Comparison of ENCODE assay signal across 7 cellular contexts in the genomic region with DNA sequence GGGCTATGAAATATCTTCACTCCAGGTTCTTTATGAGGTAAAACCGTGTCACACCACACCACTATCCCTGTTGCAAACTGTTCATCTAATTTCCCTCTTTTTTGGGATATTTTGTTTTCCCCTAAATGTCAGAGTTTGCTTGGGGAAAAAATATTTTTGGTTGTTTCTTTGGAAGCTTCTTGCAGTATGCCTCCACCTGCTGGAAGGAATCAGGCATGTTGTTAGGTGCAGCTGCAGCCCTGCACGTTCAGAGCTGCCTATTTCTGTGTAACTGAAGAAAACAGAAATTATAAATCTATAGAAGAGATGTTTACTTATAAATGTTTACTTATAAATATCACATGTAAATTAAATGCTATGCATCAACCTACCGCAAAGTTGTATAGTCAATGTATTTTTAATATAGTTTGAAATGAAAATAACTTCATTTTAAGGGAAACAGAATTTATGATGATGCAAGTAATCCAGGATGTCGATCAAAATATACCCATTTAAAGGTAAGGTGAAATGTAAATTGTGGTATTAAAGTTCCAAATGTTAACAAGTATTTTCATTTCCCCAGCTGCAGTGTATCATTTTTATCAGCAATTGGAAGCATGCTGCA.
DNase-seq lines count a peak whose midpoint lies in the region; ATAC-seq and TF ChIP-seq lines count a peak whose summit lies in the region.

No MANE protein-coding gene starts in this region.

- TF ChIP-seq CTCF in colonic mucosa (IDR thresholded peaks at IDR 0.05) (peak; percentile 30), nephron (IDR thresholded peaks at IDR 0.05; ENCODE audit: unreplicated experiment in 3 of 3) (peak; percentile 87 to 92 (median 90))

- intact Hi-C loops in colonic mucosa (cut with DNase I), result no loop called here

- peaks cover 58% of the 10 kb centered on the region for H3K4me1 Mint-ChIP-seq in nephron

- no peaks in the 10 kb centered on the region for H3K9me3 Mint-ChIP-seq in nephron

- H3K36me3 Mint-ChIP-seq in nephron (ENCODE audit: low read depth), result no peaks in the 10 kb centered on the region

- in situ Hi-C loops in HAP-1 (cut with MboI; ENCODE audit: low sequenced_read_pairs), result no loop called here

- H3K36me3 ChIP-seq in HAP-1 (replicated peaks) (no peaks in the 10 kb centered on the region), colonic mucosa (no peaks in the 10 kb centered on the region)

- no peak for ATAC-seq in GM18517 (IDR thresholded peaks at IDR 0.05; ENCODE audit: unreplicated experiment)
- ATAC-seq in HG02798 (IDR thresholded peaks at IDR 0.05; ENCODE audit: poor library complexity, unreplicated experiment), result no peak

- DNase-seq in HAP-1 (ENCODE audit: low spot score in 2 of 2) (peak; percentile 11 to 34), NCI-H345 treated with DMSO at 0.1 percent for 48 hours (lab: John Stamatoyannopoulos, UW; ENCODE audit: unreplicated experiment) (peak; percentile 31), colonic mucosa (no peak)
- no peak for DNase-seq in stimulated activated CD8-positive, alpha-beta memory T cell treated with anti-CD3 and anti-CD28 coated beads, Interleukin-4, amount 100 ng/mL, for 48 hours

- peak overlapping the region; percentile 72 to 90 (median 88) for H3K27ac Mint-ChIP-seq in nephron

- 0 out of 2 replicates have a peak, but pooled peaks cover 3% of the 10 kb centered on the region for H3K27me3 ChIP-seq in HAP-1 (ENCODE audit: low read depth)
- H3K27me3 ChIP-seq in colonic mucosa, result no peaks in the 10 kb centered on the region

- no peaks in the 10 kb centered on the region for H3K27me3 Mint-ChIP-seq in nephron (ENCODE audit: low read depth)

- H3K4me3 ChIP-seq in HAP-1 (no peak overlapping the region), colonic mucosa (no peak overlapping the region)

- H3K4me1 ChIP-seq in HAP-1, result no peaks in the 10 kb centered on the region
- no peaks in the 10 kb centered on the region for H3K4me1 ChIP-seq in colonic mucosa

- H3K9ac ChIP-seq in colonic mucosa (ENCODE audit: low read depth in 2 of 2, low read length in 2 of 2), result no peak overlapping the region

- no peak overlapping the region for H3K4me3 Mint-ChIP-seq in nephron

- H3K27ac ChIP-seq in colonic mucosa, result no peak overlapping the region

- H3K9me3 ChIP-seq in HAP-1, result no peaks in the 10 kb centered on the region
- H3K9me3 ChIP-seq in colonic mucosa, result no peaks in the 10 kb centered on the region

Comparison
In these comparisons a context has a peak if more than half of its experiments do, and no peak if none do; other contexts are left out.
1. DNase-seq: peak in HAP-1 (2 of 2) and NCI-H345 treated with DMSO at 0.1 percent for 48 hours (single experiment); none in colonic mucosa (single experiment) and stimulated activated CD8-positive, alpha-beta memory T cell treated with anti-CD3 and anti-CD28 coated beads, Interleukin-4, amount 100 ng/mL, for 48 hours (single experiment).